ENCODE assay signal across 9 cellular contexts in the genomic region with DNA sequence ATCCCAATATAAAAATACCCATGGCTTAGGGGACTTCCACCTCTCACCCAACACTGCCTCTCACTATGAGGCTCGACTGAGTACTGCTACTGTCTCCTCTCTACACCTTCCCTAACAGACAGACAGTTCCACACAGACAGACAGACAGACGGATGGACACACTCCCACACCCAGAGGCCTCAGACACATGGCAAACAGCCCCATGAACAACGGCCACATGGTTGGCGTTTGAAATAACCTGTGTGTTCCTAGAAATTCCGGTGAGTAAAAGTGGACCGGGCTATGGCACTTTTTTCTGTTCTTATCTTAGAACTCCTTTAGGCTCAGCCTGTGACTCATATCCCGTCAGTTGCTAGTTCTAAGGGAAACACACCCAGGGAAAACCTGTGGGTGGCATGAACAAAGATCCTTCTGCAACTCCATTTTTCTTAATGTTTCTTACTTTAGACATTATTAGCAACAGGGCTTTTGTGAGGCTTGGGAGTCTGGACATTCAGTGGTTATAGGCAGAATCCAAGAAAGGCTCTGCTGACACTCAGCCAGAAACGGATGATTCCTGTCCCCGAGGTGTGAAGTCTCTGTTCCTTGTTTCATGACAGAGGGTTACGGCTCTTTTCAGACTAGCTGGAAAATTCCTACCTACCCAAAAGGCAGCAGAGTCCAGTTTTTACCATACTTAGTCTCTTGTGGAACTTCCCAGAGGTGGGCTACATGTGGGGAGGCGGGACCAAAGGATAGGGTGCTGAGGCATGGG.
DNase-seq lines count a peak whose midpoint lies in the region; ATAC-seq and TF ChIP-seq lines count a peak whose summit lies in the region.
"Had no signal": no experiment of that assay in that cellular context is flagged by ENCODE, and none has a peak within 500 bp of the region (broad histone marks: within the 10 kb centered on the region; RNA-seq: fewer than 3 reads in every experiment).

No MANE protein-coding gene starts in this region.

- peak; percentile 20 for DNase-seq in stimulated activated CD4-positive, alpha-beta T cell treated with anti-CD3 and anti-CD28 coated beads, Interleukin-4, amount 100 ng/mL, for 24 hours
- DNase-seq in stimulated activated CD4-positive, alpha-beta T cell treated with anti-CD3 and anti-CD28 coated beads, Interleukin-4, amount 100 ng/mL, for 1 hour, result no peak
- peak in 1 of 2 donors; percentile 66 for DNase-seq in ascending aorta (ENCODE audit: low spot score in 2 of 2)
- DNase-seq in inferior parietal cortex (ENCODE audit: extremely low spot score), result peak; percentile 72
- DNase-seq in aorta, result no peak
- no peak for DNase-seq in NCI-H1092 (lab: John Stamatoyannopoulos, UW)
- DNase-seq: Kasumi-1 had no signal

- peak overlapping the region in 1 of 2 donors; percentile 5 for H3K4me3 ChIP-seq in ascending aorta
- no peak overlapping the region for H3K4me3 ChIP-seq in aorta (ENCODE audit: low read length in 2 of 2)

- peak overlapping the region; percentile 54 to 60 for H3K27ac ChIP-seq in ascending aorta
- H3K27ac ChIP-seq in aorta (ENCODE audit: low read depth in 1 of 2, low read length in 2 of 2), result peak overlapping the region in 1 of 2 donors; percentile 46

- H3K27me3 ChIP-seq in ascending aorta (no peaks in the 10 kb centered on the region), aorta (ENCODE audit: control insufficient read depth in 1 of 2, insufficient read depth in 2 of 2, low read length in 1 of 2) (no peaks in the 10 kb centered on the region)

- H3K4me1 ChIP-seq in ascending aorta (peaks cover 0 to 6% of the 10 kb centered on the region in 2 donors), aorta (ENCODE audit: control insufficient read depth in 1 of 2, insufficient read depth in 2 of 2, low read length in 2 of 2) (no peaks in the 10 kb centered on the region)

- intact Hi-C loops in ascending aorta (cut with DNase I), result no loop called here
- intact Hi-C loops in aorta (cut with DNase I), result loop anchor here in 1 of 2 donors (5.0 kb wide), 1 partner anchor 91 kb away; a partner anchor contains a TSS

- TF ChIP-seq CTCF in ascending aorta (IDR thresholded peaks at IDR 0.05), result peak in 1 of 3 experiments; percentile 6

- H3K9me3 ChIP-seq in ascending aorta (peaks cover 0 to 15% of the 10 kb centered on the region in 2 donors), aorta (ENCODE audit: control insufficient read depth, low read length) (no peaks in the 10 kb centered on the region)

- 12 to 13% methylated on average over 11 of the region's 11 CpGs for WGBS in aorta, 2 donors

- no peaks in the 10 kb centered on the region for H3K36me3 ChIP-seq in ascending aorta
- no peaks in the 10 kb centered on the region for H3K36me3 ChIP-seq in aorta (ENCODE audit: control insufficient read depth in 1 of 2, insufficient read depth in 2 of 2, low read length in 1 of 2)

- ATAC-seq in aorta (ENCODE audit: low FRiP score) (peak; percentile 71), GM21737 (IDR thresholded peaks at IDR 0.05; ENCODE audit: unreplicated experiment) (no peak), HG03139 (IDR thresholded peaks at IDR 0.05; ENCODE audit: unreplicated experiment) (no peak)

Comparison
In these comparisons a context has a peak if more than half of its experiments do, and no peak if none do; other contexts are left out.
1. DNase-seq: peak in stimulated activated CD4-positive, alpha-beta T cell treated with anti-CD3 and anti-CD28 coated beads, Interleukin-4, amount 100 ng/mL, for 24 hours (single experiment) and inferior parietal cortex (single experiment); none in stimulated activated CD4-positive, alpha-beta T cell treated with anti-CD3 and anti-CD28 coated beads, Interleukin-4, amount 100 ng/mL, for 1 hour (single experiment), aorta (0 of 2) and NCI-H1092 (single experiment).